In the genomic region with DNA sequence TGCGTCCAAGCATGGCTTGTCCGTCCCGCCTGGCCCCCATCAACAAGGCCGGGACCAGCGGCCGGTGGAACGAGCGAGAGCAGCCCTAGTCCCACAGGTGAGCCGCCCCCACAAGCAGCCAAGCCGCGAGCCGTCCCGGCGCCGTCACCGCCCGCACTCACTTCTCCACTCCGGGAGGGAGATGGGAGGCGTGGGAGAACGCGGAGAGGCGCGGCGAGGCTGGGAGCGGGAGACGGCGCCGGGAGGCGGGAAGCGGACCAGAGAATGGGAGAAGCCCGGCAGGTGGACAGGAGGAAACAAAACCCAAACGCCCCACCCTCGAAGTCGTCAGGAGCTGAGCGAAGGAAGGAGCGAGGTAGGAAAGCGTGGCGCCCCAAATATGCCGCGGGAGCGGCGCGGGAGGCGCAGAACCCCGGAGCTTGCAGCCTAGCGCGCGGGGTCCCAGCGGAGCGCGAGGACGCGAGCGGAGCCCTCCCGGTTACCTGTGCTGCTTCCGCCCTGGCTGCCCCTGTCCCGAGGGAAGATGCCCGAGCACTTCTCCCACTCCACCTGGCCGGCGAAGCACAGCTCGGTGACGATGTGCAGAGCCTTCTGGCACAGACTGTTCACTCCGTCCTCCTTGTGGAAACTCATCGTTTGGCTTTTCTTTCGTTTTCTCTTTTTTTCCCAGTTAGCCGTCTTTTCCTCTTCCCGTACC, we compare ENCODE assay signal across 8 cellular contexts. TPM values are rescaled to one million over a fixed set of nuclear protein-coding genes. Genes with fewer than 3 reads are reported as not detected.
DNase-seq lines count a peak whose midpoint lies in the region; ATAC-seq and TF ChIP-seq lines count a peak whose summit lies in the region.

No MANE protein-coding gene starts in this region.

- WGBS in heart right ventricle, 2 donors: 1 to 2% methylated on average over 65 to 67 of the region's 67 CpGs

- POLR2A ChIA-PET in activated CD8-positive, alpha-beta T cell treated with anti-CD3 and anti-CD28 coated beads for 36 hours (lab: Charles Lee): no interaction called here

- peak overlapping the region; percentile 10 to 56 (median 48) for H3K4me3 ChIP-seq in heart right ventricle

- H3K9me3 ChIP-seq in heart right ventricle: no peaks in the 10 kb centered on the region

- no peaks in the 10 kb centered on the region for H3K4me1 Mint-ChIP-seq in HFFc6 (ENCODE audit: low read depth)
- H3K4me1 Mint-ChIP-seq in activated CD8-positive, alpha-beta T cell treated with anti-CD3 and anti-CD28 coated beads for 36 hours (ENCODE audit: low read depth): no peaks in the 10 kb centered on the region

- peak overlapping the region; percentile 74 for H3K4me3 Mint-ChIP-seq in HFFc6
- peak overlapping the region; percentile 49 for H3K4me3 Mint-ChIP-seq in activated CD8-positive, alpha-beta T cell treated with anti-CD3 and anti-CD28 coated beads for 36 hours

- intact Hi-C loops in activated CD8-positive, alpha-beta T cell treated with anti-CD3 and anti-CD28 coated beads for 36 hours (cut with micrococcal nuclease): no loop called here
- intact Hi-C loops in heart right ventricle (cut with DNase I): no loop called here

- no peak for TF ChIP-seq CTCF in HFFc6 (IDR thresholded peaks at IDR 0.05)
- TF ChIP-seq CTCF in activated CD8-positive, alpha-beta T cell treated with anti-CD3 and anti-CD28 coated beads for 36 hours (IDR thresholded peaks at IDR 0.05): no peak
- no peak for TF ChIP-seq CTCF in heart right ventricle (IDR thresholded peaks at IDR 0.05)

- peaks cover 6% of the 10 kb centered on the region for H3K27me3 Mint-ChIP-seq in HFFc6 (ENCODE audit: insufficient read depth)
- peaks cover 21% of the 10 kb centered on the region for H3K27me3 Mint-ChIP-seq in activated CD8-positive, alpha-beta T cell treated with anti-CD3 and anti-CD28 coated beads for 36 hours

- no peak overlapping the region for H3K27ac ChIP-seq in heart right ventricle

- in situ Hi-C loops in G401 (cut with HindIII; ENCODE audit: low sequenced_read_pairs): no loop called here

- 0 out of 2 replicates have a peak, but pooled peaks cover 5% of the 10 kb centered on the region for H3K36me3 Mint-ChIP-seq in HFFc6 (ENCODE audit: low read depth)
- H3K36me3 Mint-ChIP-seq in activated CD8-positive, alpha-beta T cell treated with anti-CD3 and anti-CD28 coated beads for 36 hours (ENCODE audit: low read depth): no peaks in the 10 kb centered on the region

- H3K9me3 Mint-ChIP-seq in HFFc6: peaks cover 13% of the 10 kb centered on the region
- H3K9me3 Mint-ChIP-seq in activated CD8-positive, alpha-beta T cell treated with anti-CD3 and anti-CD28 coated beads for 36 hours: no peaks in the 10 kb centered on the region

- no peak for DNase-seq in HFFc6
- DNase-seq in activated CD8-positive, alpha-beta T cell treated with anti-CD3 and anti-CD28 coated beads for 36 hours: no peak
- no peak for DNase-seq in heart right ventricle
- peak; percentile 80 for DNase-seq in retina
- no peak for DNase-seq in SHP77 (lab: John Stamatoyannopoulos, UW)
- DNase-seq in G401 (ENCODE audit: low spot score): no peak

- peaks cover 0 to 68% (median 53%) of the 10 kb centered on the region in 7 donors for H3K27me3 ChIP-seq in heart right ventricle

- H3K27ac Mint-ChIP-seq in HFFc6: no peak overlapping the region
- H3K27ac Mint-ChIP-seq in activated CD8-positive, alpha-beta T cell treated with anti-CD3 and anti-CD28 coated beads for 36 hours: no peak overlapping the region

- CTCF ChIA-PET in activated CD8-positive, alpha-beta T cell treated with anti-CD3 and anti-CD28 coated beads for 36 hours (lab: Charles Lee): no interaction called here

- H3K36me3 ChIP-seq in heart right ventricle: no peaks in the 10 kb centered on the region

- no peak for ATAC-seq in activated CD8-positive, alpha-beta T cell treated with anti-CD3 and anti-CD28 coated beads for 36 hours
- ATAC-seq in heart right ventricle: peak in 1 of 8 donors; percentile 22
- no peak for ATAC-seq in HG03196 (IDR thresholded peaks at IDR 0.05; ENCODE audit: unreplicated experiment)
- ATAC-seq in GM21737 (IDR thresholded peaks at IDR 0.05; ENCODE audit: unreplicated experiment): no peak

- peaks cover 0 to 14% (median 6%) of the 10 kb centered on the region in 9 donors for H3K4me1 ChIP-seq in heart right ventricle

RNA-seq across cellular contexts. Expression of a gene that starts 0.6 kb away (rescaled TPM):
- not detected for total RNA-seq in HFFc6 (2021; fragmentation: NEBNext Ultra II Directional; extraction: Animal tissue kit (Norgen Biotek cat#: 25700))
- total RNA-seq in activated CD8-positive, alpha-beta T cell treated with anti-CD3 and anti-CD28 coated beads for 36 hours: not detected
- total RNA-seq in heart right ventricle: not detected
- polyA plus RNA-seq in heart right ventricle: not detected
- not detected in 2 replicates for total RNA-seq in G401 (2014; rRNA removed; shearing (Covaris generic))
